In genomic region chr22:26199665-26200064, GRCh38 we compare ENCODE assay signal across 1 cellular context.
TF ChIP-seq lines count a peak whose summit lies in the region.

No MANE protein-coding gene starts in this region.

TF ChIP-seq in WTC11, 78 proteins besides CTCF, POLR2A, EP300 and RAD21 (continued from another document):
- no peak for TF ChIP-seq ZNF138 (CRISPR knock-in tag; conservative IDR thresholded peaks at IDR 0.05)
- no peak for TF ChIP-seq CREB1 (CRISPR knock-in tag; IDR thresholded peaks at IDR 0.05)
- TF ChIP-seq GABPB1 (CRISPR knock-in tag; IDR thresholded peaks at IDR 0.05), result no peak
- TF ChIP-seq ARID4B (CRISPR knock-in tag; IDR thresholded peaks at IDR 0.05; ENCODE audit: borderline replicate concordance), result no peak
- TF ChIP-seq PRDM15 (CRISPR knock-in tag; IDR thresholded peaks at IDR 0.05), result no peak
- no peak for TF ChIP-seq FOXK1 (CRISPR knock-in tag; IDR thresholded peaks at IDR 0.05)
- no peak for TF ChIP-seq ELF4 (CRISPR knock-in tag; IDR thresholded peaks at IDR 0.05; ENCODE audit: low read depth)
- no peak for TF ChIP-seq E2F1 (CRISPR knock-in tag; IDR thresholded peaks at IDR 0.05)
TF ChIP-seq in WTC11: peak in this region for 0.
